ENCODE assay signal across 37 cellular contexts in genomic region chr17:18370761-18371160, GRCh38. TPM values are rescaled to one million over a fixed set of nuclear protein-coding genes. Genes with fewer than 3 reads are reported as not detected.
"Had no signal": no experiment of that assay in that cellular context is flagged by ENCODE, and none has a peak within 500 bp of the region (broad histone marks: within the 10 kb centered on the region; RNA-seq: fewer than 3 reads in every experiment).

No MANE protein-coding gene starts in this region.

- H3K9me3 ChIP-seq: MG63 had no signal

- H3K36me3 ChIP-seq: MG63 had no signal

- H3K4me3 ChIP-seq: MG63 had no signal

- H3K27me3 ChIP-seq: MG63 had no signal

- DNase-seq: Karpas-422, Kasumi-1, MG63, MM.1S, MV-4-11, NCI-H1048, NCI-H1092, NCI-H1092 treated with DMSO at 0.1 percent for 48 hours, NCI-H1105, NCI-H1105 treated with DMSO at 0.1 percent for 48 hours, NCI-H1417, NCI-H1417 treated with DMSO at 0.1 percent for 48 hours, NCI-H1436, NCI-H1436 treated with DMSO at 0.1 percent for 48 hours, NCI-H146, NCI-H1694, NCI-H1694 treated with DMSO at 0.1 percent for 48 hours, NCI-H187, NCI-H187 treated with DMSO at 0.1 percent for 48 hours, NCI-H1930, NCI-H2029, NCI-H2029 treated with DMSO at 0.1 percent for 48 hours, NCI-H2081, NCI-H2081 treated with DMSO at 0.1 percent for 48 hours, NCI-H2107, NCI-H2171, NCI-H2171 treated with DMSO at 0.1 percent for 48 hours, NCI-H2227 treated with DMSO at 0.1 percent for 48 hours, NCI-H226, NCI-H345, NCI-H446, NCI-H446 treated with DMSO at 0.1 percent for 48 hours, NCI-H510A, NCI-H510A treated with DMSO at 0.1 percent for 48 hours had no signal

RNA-seq across cellular contexts. Expression of gene EVPLL, which starts 6.8 kb away (rescaled TPM):
- total RNA-seq: LHCN-M2, M059J, NCI-H460 had no signal
